ENCODE assay signal across 8 cellular contexts in genomic region chr19:1860821-1861598, GRCh38. TPM values are rescaled to one million over a fixed set of nuclear protein-coding genes. Genes with fewer than 3 reads are reported as not detected.
DNase-seq lines count a peak whose midpoint lies in the region; ATAC-seq, FAIRE-seq and TF ChIP-seq lines count a peak whose summit lies in the region.

No MANE protein-coding gene starts in this region.

- peaks cover 18% of the 10 kb centered on the region for H3K4me1 Mint-ChIP-seq in HFFc6 (ENCODE audit: low read depth)

- H3K36me3 ChIP-seq in ACC112 (ENCODE audit: insufficient read depth, low read length) = no peaks in the 10 kb centered on the region
- H3K36me3 ChIP-seq in K562 (ENCODE audit: control insufficient read depth, insufficient read depth, low read length) = no peaks in the 10 kb centered on the region; the same call in 2 of the 3 replicates
- H3K36me3 ChIP-seq in mesenchymal stem cell (ENCODE audit: control insufficient read depth in 1 of 2, insufficient read depth in 2 of 2, low read depth in 1 of 2, low read length in 2 of 2) = peaks cover 0 to 7% of the 10 kb centered on the region in 2 experiments

- no peaks in the 10 kb centered on the region for H3K27me3 ChIP-seq in ACC112 (ENCODE audit: insufficient read depth, low read length)
- H3K27me3 ChIP-seq in K562 (ENCODE audit: control insufficient read depth in 2 of 2, insufficient read depth in 2 of 2, low read length in 2 of 2) = no peaks in the 10 kb centered on the region
- H3K27me3 ChIP-seq in mesenchymal stem cell (ENCODE audit: control insufficient read depth in 1 of 2, insufficient read depth in 1 of 2, low read length in 2 of 2) = no peaks in the 10 kb centered on the region

- H3K18ac ChIP-seq in mesenchymal stem cell (ENCODE audit: low read depth in 1 of 2, low read length in 2 of 2) = peak overlapping the region in 1 of 2 experiments; percentile 86

- H3K4me1 ChIP-seq in ACC112 (ENCODE audit: control insufficient read depth, insufficient read depth, low read length, unreplicated experiment) (peaks cover 34% of the 10 kb centered on the region), K562 (replicated peaks in 1 of 2; ENCODE audit: control insufficient read depth in 2 of 2, insufficient read depth in 2 of 2, low read length in 2 of 2) (peaks cover 48 to 83% of the 10 kb centered on the region in 2 experiments), mesenchymal stem cell (ENCODE audit: control insufficient read depth, insufficient read depth, low read depth, low read length) (peaks cover 67% of the 10 kb centered on the region)

- H3K9me3 ChIP-seq in K562 (replicated peaks; ENCODE audit: control insufficient read depth, insufficient read depth, low read depth, low read length) (no peaks in the 10 kb centered on the region), mesenchymal stem cell (ENCODE audit: control insufficient read depth, low read length) (no peaks in the 10 kb centered on the region)

- peak overlapping the region; percentile 33 for H2BK5ac ChIP-seq in mesenchymal stem cell (ENCODE audit: low read depth, low read length, poor library complexity, severe bottlenecking)

- no peak overlapping the region for H2AFZ ChIP-seq in ACC112 (ENCODE audit: low read length, unreplicated experiment)
- no peak overlapping the region for H2AFZ ChIP-seq in K562 (ENCODE audit: low read depth, low read length)
- no peak overlapping the region for H2AFZ ChIP-seq in mesenchymal stem cell (ENCODE audit: low read depth, low read length)

- no peak overlapping the region for H2BK15ac ChIP-seq in mesenchymal stem cell (ENCODE audit: low read depth, poor library complexity, severe bottlenecking)

- peak overlapping the region; percentile 95 for H3K4me3 ChIP-seq in ACC112 (ENCODE audit: low read depth, low read length)
- peak overlapping the region; percentile 95 for H3K4me3 ChIP-seq in K562
- peak overlapping the region; percentile 85 to 97 for H3K4me3 ChIP-seq in mesenchymal stem cell (ENCODE audit: insufficient read depth in 1 of 2, low read depth in 1 of 2, low read length in 2 of 2)

- in situ Hi-C loops in K562 (cut with MboI) = no loop called here

- H3K9me3 Mint-ChIP-seq in HFFc6 = no peaks in the 10 kb centered on the region

- peak overlapping the region; percentile 79 for H3K27ac Mint-ChIP-seq in HFFc6

- no peak overlapping the region for H2AK5ac ChIP-seq in mesenchymal stem cell (ENCODE audit: low read length, severe bottlenecking)

- no peak overlapping the region for H2BK120ac ChIP-seq in mesenchymal stem cell (ENCODE audit: low read depth, low read length)

- 8% methylated on average over 27 of the region's 28 CpGs for whole genome bisulfite sequencing in K562 (ENCODE audit: insufficient coverage, low coverage, missing lambda C conversion rate)
- WGBS in mesenchymal stem cell = 22% methylated on average over 26 of the region's 28 CpGs

- H3K9ac ChIP-seq in K562 (ENCODE audit: insufficient read depth in 1 of 2, low read depth in 2 of 2, low read length in 2 of 2) (peak overlapping the region; percentile 84 to 97), mesenchymal stem cell (ENCODE audit: low read length) (peak overlapping the region; percentile 91)

- no peak overlapping the region for H3K23ac ChIP-seq in mesenchymal stem cell (ENCODE audit: low read length in 2 of 2)

- intact Hi-C loops in K562 (cut with micrococcal nuclease) = no loop called here

- TF ChIP-seq RAD21 in K562 (CRISPR knock-in tag; conservative IDR thresholded peaks at IDR 0.05 in 1 of 2, IDR thresholded peaks at IDR 0.05 in 1 of 2) = no peak

- no TSS peak for BruUV-seq in K562 (replicated peaks; lab: Mats Ljungman, UMichigan)

- H3K4ac ChIP-seq in mesenchymal stem cell (ENCODE audit: low read depth in 1 of 2, low read length in 2 of 2) = peak overlapping the region in 1 of 2 experiments; percentile 26

- no peak for TF ChIP-seq EP300 in K562 (IDR thresholded peaks at IDR 0.05; ENCODE audit: low read length)

- DNase-seq in HFFc6 = no peak
- no peak for DNase-seq in K562 (ENCODE audit: extremely low read depth in 1 of 4, low spot score in 3 of 4)
- DNase-seq in mesenchymal stem cell = no peak
- no peak for DNase-seq in superior temporal gyrus (ENCODE audit: extremely low spot score)
- no peak for DNase-seq in AG08396 (ENCODE audit: low spot score)

- FAIRE-seq in K562 (lab: Jason Lieb, UNC) = no peak

- peak overlapping the region in 1 of 2 experiments; percentile 74 for H3K14ac ChIP-seq in mesenchymal stem cell (ENCODE audit: low read length in 2 of 2)

- peak overlapping the region; percentile 82 for H3K4me2 ChIP-seq in K562 (ENCODE audit: insufficient read depth, low read length)
- H3K4me2 ChIP-seq in mesenchymal stem cell (ENCODE audit: low read length, poor library complexity, severe bottlenecking) = peak overlapping the region; percentile 64

- H4K8ac ChIP-seq in mesenchymal stem cell (ENCODE audit: low read length) = no peak overlapping the region

- H3K27ac ChIP-seq in ACC112 (ENCODE audit: low read depth, low read length) = peak overlapping the region; percentile 62
- peak overlapping the region; percentile 85 for H3K27ac ChIP-seq in K562 (ENCODE audit: extremely low read depth, low read depth, low read length)
- no peak overlapping the region for H3K27ac ChIP-seq in mesenchymal stem cell (ENCODE audit: low read length, poor library complexity, severe bottlenecking)

- H4K91ac ChIP-seq in mesenchymal stem cell (ENCODE audit: low read length) = no peak overlapping the region

- H2BK12ac ChIP-seq in mesenchymal stem cell (ENCODE audit: low read length in 2 of 2) = peak overlapping the region in 1 of 2 experiments; percentile 43

- H3K79me1 ChIP-seq in mesenchymal stem cell (replicated peaks; ENCODE audit: low read length, poor library complexity, severe bottlenecking) = peaks cover 8% of the 10 kb centered on the region

- CTCF ChIA-PET in K562 (lab: Yijun Ruan, JAX; ENCODE audit: low intra/inter-chr PET ratio) = no interaction called here

- H3K27me3 Mint-ChIP-seq in HFFc6 (ENCODE audit: insufficient read depth) = no peaks in the 10 kb centered on the region; the same call in 1 of the 2 replicates

- peaks cover 5% of the 10 kb centered on the region for H3K9me1 ChIP-seq in K562 (ENCODE audit: control insufficient read depth, insufficient read depth, low read length)

- H4K20me1 ChIP-seq in K562 (replicated peaks; ENCODE audit: control insufficient read depth, insufficient read depth, low read length) = peaks cover 28% of the 10 kb centered on the region

- ATAC-seq in K562 = no peak
- no peak for ATAC-seq in GM18870 (IDR thresholded peaks at IDR 0.05; ENCODE audit: unreplicated experiment)
- ATAC-seq in GM21526 (IDR thresholded peaks at IDR 0.05; ENCODE audit: low FRiP score, unreplicated experiment) = no peak

- H3K79me2 ChIP-seq in ACC112 (ENCODE audit: control insufficient read depth, insufficient read depth, low read length, unreplicated experiment) (peaks cover 70% of the 10 kb centered on the region), K562 (ENCODE audit: control insufficient read depth, insufficient read depth, low read length) (peaks cover 78% of the 10 kb centered on the region)

- no peak for TF ChIP-seq CTCF in HFFc6 (IDR thresholded peaks at IDR 0.05)
- no peak for TF ChIP-seq CTCF in K562 (IDR thresholded peaks at IDR 0.05 in 2 of 3, conservative IDR thresholded peaks at IDR 0.05 in 1 of 3; ENCODE audit: insufficient read depth in 2 of 3, low read depth in 1 of 3, low read length in 3 of 3)

- H3K4me3 Mint-ChIP-seq in HFFc6 = peak overlapping the region; percentile 92

- H3K36me3 Mint-ChIP-seq in HFFc6 (ENCODE audit: low read depth) = 0 out of 2 replicates have a peak, but pooled peaks cover 7% of the 10 kb centered on the region

- POLR2A ChIA-PET in K562 (lab: Yijun Ruan, JAX) = interaction anchor here (0.6 kb wide), 3 partner anchors 162 to 434 kb away, joined by 3 read pairs; no protein-coding TSS in a partner anchor

- no peak for TF ChIP-seq POLR2A in K562 (conservative IDR thresholded peaks at IDR 0.05)

RNA-seq across cellular contexts. Expression of gene KLF16, which starts 2.4 kb away (rescaled TPM):
- total RNA-seq in HFFc6 (2021; fragmentation: NEBNext Ultra II Directional; extraction: Animal tissue kit (Norgen Biotek cat#: 25700)) = 10 to 100 TPM; 37.7 to 48.3 (median 41.6) TPM
- total RNA-seq in K562 (2011; cell fraction: chromatin; rRNA removed; ENCODE audit: low replicate concordance) = 5.8 and 14.0 TPM in 2 replicates
- total RNA-seq in K562 (2011; cell fraction: nucleolus; rRNA removed) = 11.7 and 16.7 TPM in 2 replicates
- 6.4 and 7.5 TPM in 2 replicates for total RNA-seq in K562 (2011; cell fraction: nucleoplasm; rRNA removed)
- total RNA-seq in K562 (2014; rRNA removed) (15.5 and 22.0 TPM in 2 replicates), K562 (2014; rRNA removed; fragmentation: Illumina TruSeq; extraction: Trizol) (3.4 and 3.8 TPM in 2 replicates), K562 (2015; rRNA removed; fragmentation: Illumina TruSeq; extraction: Trizol) (7.9 and 9.4 TPM in 2 replicates), K562 (2021) (59.1 and 60.4 TPM in 2 replicates)
- polyA plus RNA-seq in K562 (2011; rRNA removed) (3.7 and 4.8 TPM in 2 replicates), K562 (2014; fragmentation: Illumina TruSeq; extraction: Trizol) (6.8 and 13.1 TPM in 2 replicates), K562 (2014; fragmentation: Nextera tagmentation; extraction: Ambion mirVana) (under 1 TPM; 0.04 to 0.10 TPM), K562 (2014; rRNA removed) (15.4 and 27.5 TPM in 2 replicates)
- polyA plus RNA-seq in K562 (2011; cell fraction: cytosol; rRNA removed) = 7.1 and 44.8 TPM in 2 replicates
- 14.2 and 29.1 TPM in 2 replicates for polyA plus RNA-seq in K562 (2011; cell fraction: nucleus; rRNA removed)
- polyA plus RNA-seq in K562 (2012) = 20.8 and 23.7 TPM in 2 replicates
- 1.0 and 1.3 TPM in 2 replicates for polyA minus RNA-seq in K562 (2011; rRNA and poly(A)+ RNA removed)
- 15.0 and 25.4 TPM in 2 replicates for polyA minus RNA-seq in K562 (2011; cell fraction: cytosol; rRNA and poly(A)+ RNA removed)
- 5.8 and 6.6 TPM in 2 replicates for polyA minus RNA-seq in K562 (2011; cell fraction: nucleus; rRNA and poly(A)+ RNA removed)
- 25.8 TPM for polyA plus RNA-seq in mesenchymal stem cell (2013, experiment 1 of 2)
- 28.0 TPM for polyA plus RNA-seq in mesenchymal stem cell (2013, experiment 2 of 2)

RNA-seq across cellular contexts. Expression of gene REXO1, which starts 12.7 kb away (rescaled TPM):
- 10 to 100 TPM; 32.9 to 38.2 (median 34.6) TPM for total RNA-seq in HFFc6 (2021; fragmentation: NEBNext Ultra II Directional; extraction: Animal tissue kit (Norgen Biotek cat#: 25700))
- 46.7 and 163 TPM in 2 replicates for total RNA-seq in K562 (2011; cell fraction: chromatin; rRNA removed; ENCODE audit: low replicate concordance)
- 112 and 114 TPM in 2 replicates for total RNA-seq in K562 (2011; cell fraction: nucleolus; rRNA removed)
- 55.0 and 57.6 TPM in 2 replicates for total RNA-seq in K562 (2011; cell fraction: nucleoplasm; rRNA removed)
- total RNA-seq in K562 (2014; rRNA removed) = 15.8 and 21.9 TPM in 2 replicates
- 3.5 and 4.5 TPM in 2 replicates for total RNA-seq in K562 (2014; rRNA removed; fragmentation: Illumina TruSeq; extraction: Trizol)
- 15.8 and 20.8 TPM in 2 replicates for total RNA-seq in K562 (2015; rRNA removed; fragmentation: Illumina TruSeq; extraction: Trizol)
- 52.4 and 63.3 TPM in 2 replicates for total RNA-seq in K562 (2021)
- 14.6 and 21.5 TPM in 2 replicates for polyA plus RNA-seq in K562 (2011; rRNA removed)
- polyA plus RNA-seq in K562 (2011; cell fraction: cytosol; rRNA removed) = 17.4 and 27.3 TPM in 2 replicates
- polyA plus RNA-seq in K562 (2011; cell fraction: nucleus; rRNA removed) = 56.5 and 100 TPM in 2 replicates
- polyA plus RNA-seq in K562 (2012) = 37.1 and 39.8 TPM in 2 replicates
- 16.7 and 40.7 TPM in 2 replicates for polyA plus RNA-seq in K562 (2014; fragmentation: Illumina TruSeq; extraction: Trizol)
- polyA plus RNA-seq in K562 (2014; fragmentation: Nextera tagmentation; extraction: Ambion mirVana) = under 1 TPM; 0.04 to 0.29 TPM
- polyA plus RNA-seq in K562 (2014; rRNA removed) = 31.0 and 50.1 TPM in 2 replicates
- 7.4 and 11.2 TPM in 2 replicates for polyA minus RNA-seq in K562 (2011; rRNA and poly(A)+ RNA removed)
- polyA minus RNA-seq in K562 (2011; cell fraction: cytosol; rRNA and poly(A)+ RNA removed) = 23.8 and 34.7 TPM in 2 replicates
- 19.5 and 21.3 TPM in 2 replicates for polyA minus RNA-seq in K562 (2011; cell fraction: nucleus; rRNA and poly(A)+ RNA removed)
- polyA plus RNA-seq in mesenchymal stem cell (2013, experiment 1 of 2) = 16.0 TPM
- polyA plus RNA-seq in mesenchymal stem cell (2013, experiment 2 of 2) = 14.2 TPM

RNA-seq across cellular contexts. Expression of gene ABHD17A, which starts 24.3 kb away (rescaled TPM):
- 10 to 100 TPM; 61.0 to 80.0 (median 67.9) TPM for total RNA-seq in HFFc6 (2021; fragmentation: NEBNext Ultra II Directional; extraction: Animal tissue kit (Norgen Biotek cat#: 25700))
- 29.4 and 87.9 TPM in 2 replicates for total RNA-seq in K562 (2011; cell fraction: chromatin; rRNA removed; ENCODE audit: low replicate concordance)
- 61.7 and 67.8 TPM in 2 replicates for total RNA-seq in K562 (2011; cell fraction: nucleolus; rRNA removed)
- total RNA-seq in K562 (2011; cell fraction: nucleoplasm; rRNA removed) = 40.1 and 45.4 TPM in 2 replicates
- total RNA-seq in K562 (2014; rRNA removed) = 135 and 157 TPM in 2 replicates
- total RNA-seq in K562 (2014; rRNA removed; fragmentation: Illumina TruSeq; extraction: Trizol) = 0.93 and 1.5 TPM in 2 replicates
- total RNA-seq in K562 (2015; rRNA removed; fragmentation: Illumina TruSeq; extraction: Trizol) = 18.9 and 26.5 TPM in 2 replicates
- total RNA-seq in K562 (2021) = 84.2 and 87.7 TPM in 2 replicates
- 24.6 and 45.3 TPM in 2 replicates for polyA plus RNA-seq in K562 (2011; rRNA removed)
- polyA plus RNA-seq in K562 (2011; cell fraction: cytosol; rRNA removed) = 54.2 and 174 TPM in 2 replicates
- polyA plus RNA-seq in K562 (2011; cell fraction: nucleus; rRNA removed) = 117 and 184 TPM in 2 replicates
- 47.5 and 74.5 TPM in 2 replicates for polyA plus RNA-seq in K562 (2012)
- polyA plus RNA-seq in K562 (2014; fragmentation: Illumina TruSeq; extraction: Trizol) = 3.6 and 16.9 TPM in 2 replicates
- polyA plus RNA-seq in K562 (2014; fragmentation: Nextera tagmentation; extraction: Ambion mirVana) = under 1 TPM in 1 of 2 experiments, not detected in 1; 0.04 TPM
- 95.1 and 99.0 TPM in 2 replicates for polyA plus RNA-seq in K562 (2014; rRNA removed)
- polyA minus RNA-seq in K562 (2011; rRNA and poly(A)+ RNA removed) = 6.9 and 11.0 TPM in 2 replicates
- 26.1 and 39.4 TPM in 2 replicates for polyA minus RNA-seq in K562 (2011; cell fraction: cytosol; rRNA and poly(A)+ RNA removed)
- 15.3 and 15.8 TPM in 2 replicates for polyA minus RNA-seq in K562 (2011; cell fraction: nucleus; rRNA and poly(A)+ RNA removed)
- polyA plus RNA-seq in mesenchymal stem cell (2013, experiment 1 of 2) = 60.5 TPM
- 60.5 TPM for polyA plus RNA-seq in mesenchymal stem cell (2013, experiment 2 of 2)

RNA-seq across cellular contexts. Expression of gene ADAT3, which starts 44.2 kb away (rescaled TPM):
- 1 to 10 TPM; 2.3 to 4.2 (median 3.0) TPM for total RNA-seq in HFFc6 (2021; fragmentation: NEBNext Ultra II Directional; extraction: Animal tissue kit (Norgen Biotek cat#: 25700))
- 6.3 and 20.5 TPM in 2 replicates for total RNA-seq in K562 (2011; cell fraction: chromatin; rRNA removed; ENCODE audit: low replicate concordance)
- 18.0 and 18.5 TPM in 2 replicates for total RNA-seq in K562 (2011; cell fraction: nucleolus; rRNA removed)
- 5.6 and 6.9 TPM in 2 replicates for total RNA-seq in K562 (2011; cell fraction: nucleoplasm; rRNA removed)
- total RNA-seq in K562 (2014; rRNA removed) = 7.8 and 10.4 TPM in 2 replicates
- total RNA-seq in K562 (2014; rRNA removed; fragmentation: Illumina TruSeq; extraction: Trizol) = not detected in 2 replicates
- 0.72 and 1.7 TPM in 2 replicates for total RNA-seq in K562 (2015; rRNA removed; fragmentation: Illumina TruSeq; extraction: Trizol)
- 15.1 and 15.6 TPM in 2 replicates for total RNA-seq in K562 (2021)
- polyA plus RNA-seq in K562 (2011; rRNA removed) = 0.67 and 1.1 TPM in 2 replicates
- 1.1 and 11.4 TPM in 2 replicates for polyA plus RNA-seq in K562 (2011; cell fraction: cytosol; rRNA removed)
- 3.3 and 11.9 TPM in 2 replicates for polyA plus RNA-seq in K562 (2011; cell fraction: nucleus; rRNA removed)
- 6.8 and 6.9 TPM in 2 replicates for polyA plus RNA-seq in K562 (2012)
- 0.68 TPM in 1 of 2 replicates, not detected in the other for polyA plus RNA-seq in K562 (2014; fragmentation: Illumina TruSeq; extraction: Trizol)
- not detected for polyA plus RNA-seq in K562 (2014; fragmentation: Nextera tagmentation; extraction: Ambion mirVana)
- 9.2 and 10.2 TPM in 2 replicates for polyA plus RNA-seq in K562 (2014; rRNA removed)
- 0.18 and 0.21 TPM in 2 replicates for polyA minus RNA-seq in K562 (2011; rRNA and poly(A)+ RNA removed)
- polyA minus RNA-seq in K562 (2011; cell fraction: cytosol; rRNA and poly(A)+ RNA removed) = 4.5 and 5.4 TPM in 2 replicates
- 2.1 and 3.4 TPM in 2 replicates for polyA minus RNA-seq in K562 (2011; cell fraction: nucleus; rRNA and poly(A)+ RNA removed)
- 4.9 TPM for polyA plus RNA-seq in mesenchymal stem cell (2013, experiment 1 of 2)
- polyA plus RNA-seq in mesenchymal stem cell (2013, experiment 2 of 2) = 4.9 TPM

RNA-seq across cellular contexts. Expression of gene SCAMP4, which starts 44.2 kb away (rescaled TPM):
- 10 to 100 TPM; 51.7 to 84.8 (median 58.5) TPM for total RNA-seq in HFFc6 (2021; fragmentation: NEBNext Ultra II Directional; extraction: Animal tissue kit (Norgen Biotek cat#: 25700))
- 53.4 and 162 TPM in 2 replicates for total RNA-seq in K562 (2011; cell fraction: chromatin; rRNA removed; ENCODE audit: low replicate concordance)
- total RNA-seq in K562 (2011; cell fraction: nucleolus; rRNA removed) = 113 and 133 TPM in 2 replicates
- total RNA-seq in K562 (2011; cell fraction: nucleoplasm; rRNA removed) = 92.1 and 94.1 TPM in 2 replicates
- total RNA-seq in K562 (2014; rRNA removed) (20.9 and 26.4 TPM in 2 replicates), K562 (2014; rRNA removed; fragmentation: Illumina TruSeq; extraction: Trizol) (4.1 and 5.6 TPM in 2 replicates), K562 (2015; rRNA removed; fragmentation: Illumina TruSeq; extraction: Trizol) (12.8 and 13.2 TPM in 2 replicates), K562 (2021) (40.3 and 45.9 TPM in 2 replicates)
- polyA plus RNA-seq in K562 (2011; rRNA removed) (6.7 and 8.9 TPM in 2 replicates), K562 (2014; fragmentation: Illumina TruSeq; extraction: Trizol) (15.2 and 26.1 TPM in 2 replicates), K562 (2014; fragmentation: Nextera tagmentation; extraction: Ambion mirVana) (under 1 TPM; 0.81 to 0.89 TPM), K562 (2014; rRNA removed) (17.1 and 19.3 TPM in 2 replicates)
- 8.3 and 13.1 TPM in 2 replicates for polyA plus RNA-seq in K562 (2011; cell fraction: cytosol; rRNA removed)
- polyA plus RNA-seq in K562 (2011; cell fraction: nucleus; rRNA removed) = 20.3 and 35.7 TPM in 2 replicates
- 26.7 and 53.0 TPM in 2 replicates for polyA plus RNA-seq in K562 (2012)
- polyA minus RNA-seq in K562 (2011; rRNA and poly(A)+ RNA removed) = 3.4 and 5.9 TPM in 2 replicates
- polyA minus RNA-seq in K562 (2011; cell fraction: cytosol; rRNA and poly(A)+ RNA removed) = 13.0 and 23.2 TPM in 2 replicates
- polyA minus RNA-seq in K562 (2011; cell fraction: nucleus; rRNA and poly(A)+ RNA removed) = 12.0 and 13.3 TPM in 2 replicates
- 66.6 TPM for polyA plus RNA-seq in mesenchymal stem cell (2013, experiment 1 of 2)
- 67.9 TPM for polyA plus RNA-seq in mesenchymal stem cell (2013, experiment 2 of 2)
